ENCODE assay signal across 16 cellular contexts in genomic region chr3:173889522-173890055, GRCh38.
"Had no signal": no experiment of that assay in that cellular context is flagged by ENCODE, and none has a peak within 500 bp of the region (broad histone marks: within the 10 kb centered on the region; RNA-seq: fewer than 3 reads in every experiment).

No MANE protein-coding gene starts in this region.

- H3K4me1 Mint-ChIP-seq: activated naive CD8-positive, alpha-beta T cell treated with anti-CD3 and anti-CD28 coated beads, Interleukin-2, amount 10 ng/mL, durations not matched to agents 7 days and 5 days had no signal

- H3K4me1 ChIP-seq: gastroesophageal sphincter, parathyroid adenoma, testis, upper lobe of right lung had no signal

- H3K27ac ChIP-seq: gastroesophageal sphincter, parathyroid adenoma, testis, upper lobe of right lung had no signal

- H3K27me3 ChIP-seq: gastroesophageal sphincter, testis, upper lobe of right lung had no signal

- H3K9me3 Mint-ChIP-seq: activated naive CD8-positive, alpha-beta T cell treated with anti-CD3 and anti-CD28 coated beads, Interleukin-2, amount 10 ng/mL, durations not matched to agents 7 days and 5 days; T-helper 2 cell treated with Interferon-gamma antibody and Interleukin-4, amounts not matched to agents 5 μg/mL and 100 μg/mL, for 36 hours had no signal

- H3K79me2 ChIP-seq: parathyroid adenoma had no signal

- DNase-seq: activated CD4-positive, alpha-beta memory T cell treated with anti-CD3 and anti-CD28 coated beads for 36 hours; activated CD4-positive, alpha-beta T cell treated with anti-CD3 and anti-CD28 coated beads for 1 hour; activated gamma-delta T cell treated with Interleukin-2 at 50 U/mL for 16 hours; activated naive CD8-positive, alpha-beta T cell treated with anti-CD3 and anti-CD28 coated beads, Interleukin-2, amount 10 ng/mL, durations not matched to agents 7 days and 5 days; activated T-cell treated with anti-CD3 and anti-CD28 coated beads, Interleukin-2, amount 50 U/mL, for 48 hours; aorta; cortex of kidney; effector CD8-positive, alpha-beta T cell; retina; stimulated activated CD4-positive, alpha-beta T cell treated with anti-CD3 and anti-CD28 coated beads, Interleukin-4, amount 100 ng/mL, for 24 hours; testis; upper lobe of right lung had no signal

- H3K9me3 ChIP-seq: gastroesophageal sphincter, testis, upper lobe of right lung had no signal

- H3K4me3 ChIP-seq: gastroesophageal sphincter, testis, upper lobe of right lung had no signal

- H3K36me3 ChIP-seq: gastroesophageal sphincter, upper lobe of right lung had no signal

- H3K36me3 Mint-ChIP-seq: activated CD4-positive, alpha-beta memory T cell treated with anti-CD3 and anti-CD28 coated beads for 36 hours; activated naive CD8-positive, alpha-beta T cell treated with anti-CD3 and anti-CD28 coated beads, Interleukin-2, amount 10 ng/mL, durations not matched to agents 7 days and 5 days had no signal

- H3K27me3 Mint-ChIP-seq: activated CD4-positive, alpha-beta memory T cell treated with anti-CD3 and anti-CD28 coated beads for 36 hours; activated naive CD8-positive, alpha-beta T cell treated with anti-CD3 and anti-CD28 coated beads, Interleukin-2, amount 10 ng/mL, durations not matched to agents 7 days and 5 days; stimulated activated naive CD8-positive, alpha-beta T cell treated with anti-CD3 and anti-CD28 coated beads, Interleukin-15, Interleukin-2, amounts not matched to agents 100 ng/mL and 50 ng/mL, for 24 hours had no signal

- H3K27ac Mint-ChIP-seq: activated CD4-positive, alpha-beta memory T cell treated with anti-CD3 and anti-CD28 coated beads for 36 hours; activated naive CD8-positive, alpha-beta T cell treated with anti-CD3 and anti-CD28 coated beads, Interleukin-2, amount 10 ng/mL, durations not matched to agents 7 days and 5 days; stimulated activated naive CD8-positive, alpha-beta T cell treated with anti-CD3 and anti-CD28 coated beads, Interleukin-15, Interleukin-2, amounts not matched to agents 100 ng/mL and 50 ng/mL, for 24 hours; T-helper 2 cell treated with Interferon-gamma antibody and Interleukin-4, amounts not matched to agents 5 μg/mL and 100 μg/mL, for 36 hours had no signal

- H2AFZ ChIP-seq: parathyroid adenoma had no signal

- H3K4me3 Mint-ChIP-seq: activated CD4-positive, alpha-beta memory T cell treated with anti-CD3 and anti-CD28 coated beads for 36 hours; activated naive CD8-positive, alpha-beta T cell treated with anti-CD3 and anti-CD28 coated beads, Interleukin-2, amount 10 ng/mL, durations not matched to agents 7 days and 5 days; stimulated activated naive CD8-positive, alpha-beta T cell treated with anti-CD3 and anti-CD28 coated beads, Interleukin-15, Interleukin-2, amounts not matched to agents 100 ng/mL and 50 ng/mL, for 24 hours; T-helper 2 cell treated with Interferon-gamma antibody and Interleukin-4, amounts not matched to agents 5 μg/mL and 100 μg/mL, for 36 hours had no signal
